Comparison of ENCODE assay signal across 18 cellular contexts in the genomic region with DNA sequence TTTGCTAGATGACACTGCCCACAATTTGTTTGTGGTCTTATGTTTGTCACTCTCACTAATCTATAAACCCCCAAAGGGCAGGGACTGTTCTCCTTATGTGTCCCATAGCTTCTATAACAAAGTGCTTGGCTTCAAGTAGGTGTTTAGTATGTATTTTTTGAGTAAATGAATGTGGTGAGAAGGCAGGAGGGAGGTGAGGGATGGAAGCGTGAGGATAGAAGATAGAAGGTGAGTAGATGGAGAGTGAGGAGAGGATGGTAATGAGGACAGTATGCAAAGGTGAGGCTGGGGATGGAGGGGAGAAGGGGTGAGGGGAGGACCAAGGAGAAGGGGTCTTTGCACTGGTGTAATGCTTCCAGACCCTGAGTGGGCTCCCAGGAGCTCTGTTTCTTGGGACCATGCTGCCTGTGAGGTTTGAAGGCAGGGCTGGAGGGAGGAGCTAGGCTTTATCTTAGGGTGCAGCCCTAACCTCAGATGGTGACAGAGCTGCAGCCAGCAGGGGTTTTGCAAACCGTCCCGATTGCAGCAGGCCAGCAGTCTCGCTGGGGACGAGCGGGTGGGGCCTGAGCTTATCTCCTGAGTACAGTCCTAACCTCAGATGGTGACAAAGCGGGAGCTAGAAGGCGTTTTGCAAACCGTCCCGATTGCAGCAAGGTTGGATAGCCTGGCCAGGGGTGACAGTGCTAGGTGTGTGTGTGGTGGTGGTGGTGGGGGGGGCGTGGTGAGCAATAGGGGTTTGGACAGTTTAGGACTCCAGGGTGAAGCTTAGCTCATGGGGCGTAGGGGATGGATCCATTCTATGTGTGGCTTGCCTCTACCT. TPM values are rescaled to one million over a fixed set of nuclear protein-coding genes. Genes with fewer than 3 reads are reported as not detected.
DNase-seq lines count a peak whose midpoint lies in the region; ATAC-seq, FAIRE-seq and TF ChIP-seq lines count a peak whose summit lies in the region.
"Had no signal": no experiment of that assay in that cellular context is flagged by ENCODE, and none has a peak within 500 bp of the region (broad histone marks: within the 10 kb centered on the region; RNA-seq: fewer than 3 reads in every experiment).

No MANE protein-coding gene starts in this region.

- TF ChIP-seq POLR2A in K562 (conservative IDR thresholded peaks at IDR 0.05) = no peak

- H3F3A ChIP-seq in neural progenitor cell (ENCODE audit: low read depth) = no peaks in the 10 kb centered on the region

- H3K27me3 Mint-ChIP-seq in neural progenitor cell (ENCODE audit: insufficient read depth, low read depth) = peaks cover 4% of the 10 kb centered on the region

- in situ Hi-C loops in K562 (cut with MboI) = no loop called here

- peak; percentile 93 for ATAC-seq in K562
- no peak for ATAC-seq in GM18907 (IDR thresholded peaks at IDR 0.05; ENCODE audit: unreplicated experiment)

- no peak overlapping the region for H3K27ac Mint-ChIP-seq in neural progenitor cell

- H3K9me3 ChIP-seq in HEK293 (ENCODE audit: control insufficient read depth, insufficient read depth, low read depth, low read length) = no peaks in the 10 kb centered on the region
- H3K9me3 ChIP-seq in NT2/D1 (ENCODE audit: insufficient read depth, low read length) = peaks cover 8% of the 10 kb centered on the region; the same call in 1 of the 2 replicates
- H3K9me3 ChIP-seq in K562 (replicated peaks; ENCODE audit: control insufficient read depth, insufficient read depth, low read depth, low read length) = no peaks in the 10 kb centered on the region
- no peaks in the 10 kb centered on the region for H3K9me3 ChIP-seq in neural progenitor cell (ENCODE audit: low read depth)
- H3K9me3 ChIP-seq: heart left ventricle, transverse colon had no signal

- POLR2A ChIA-PET in HEK293 (lab: Yijun Ruan, JAX) (interaction anchor here (0.6 to 2.4 kb wide), 3 partner anchors 18 to 456 kb away, joined by 3 to 8 read pairs (median 3); partner anchors contain the start of genes ACIN1, AJUBA and C14orf119), K562 (lab: Yijun Ruan, JAX) (interaction anchor here (0.5 to 1.8 kb wide), 14 partner anchors 8 to 126 kb away, joined by 3 to 17 read pairs (median 4); partner anchors contain the start of genes ACIN1 and C14orf119)

- H3K79me2 ChIP-seq in K562 (ENCODE audit: control insufficient read depth, insufficient read depth, low read length) (no peaks in the 10 kb centered on the region), neural progenitor cell (ENCODE audit: low read depth) (no peaks in the 10 kb centered on the region)

- 0 out of 4 replicates have a peak, but pooled peaks of 1 of the 2 experiments have one; percentile 4 for TF ChIP-seq RAD21 in K562 (CRISPR knock-in tag; conservative IDR thresholded peaks at IDR 0.05 in 1 of 2, IDR thresholded peaks at IDR 0.05 in 1 of 2)

- H3K27me3 ChIP-seq in NT2/D1 (ENCODE audit: insufficient read depth, insufficient read length) = peaks cover 6% of the 10 kb centered on the region
- H3K27me3 ChIP-seq in K562 (ENCODE audit: control insufficient read depth in 2 of 2, insufficient read depth in 2 of 2, low read length in 2 of 2) = peaks cover 0 to 13% of the 10 kb centered on the region in 2 experiments; a peak in 3 of 5 replicates
- peaks cover 12% of the 10 kb centered on the region for H3K27me3 ChIP-seq in neural progenitor cell

- H3K9me1 ChIP-seq in K562 (ENCODE audit: control insufficient read depth, insufficient read depth, low read length) = no peaks in the 10 kb centered on the region

- peaks cover 3% of the 10 kb centered on the region; the same call in 1 of the 2 replicates for H4K20me1 ChIP-seq in K562 (replicated peaks; ENCODE audit: control insufficient read depth, insufficient read depth, low read length)
- no peaks in the 10 kb centered on the region for H4K20me1 ChIP-seq in neural progenitor cell (ENCODE audit: low read depth)

- H3K4me3 ChIP-seq in HEK293 (ENCODE audit: low read depth, low read length) (no peak overlapping the region), NT2/D1 (ENCODE audit: insufficient read length, low read depth) (no peak overlapping the region), K562 (no peak overlapping the region), neural progenitor cell (no peak overlapping the region)
- H3K4me3 ChIP-seq: heart left ventricle, transverse colon had no signal

- no peaks in the 10 kb centered on the region for H3K36me3 Mint-ChIP-seq in neural progenitor cell

- H3K9ac ChIP-seq in NT2/D1 (ENCODE audit: insufficient read length, low read depth) (peak overlapping the region; percentile 26), K562 (ENCODE audit: insufficient read depth in 1 of 2, low read depth in 2 of 2, low read length in 2 of 2) (no peak overlapping the region), neural progenitor cell (no peak overlapping the region)

- H3K27ac ChIP-seq in HEK293 (ENCODE audit: extremely low read depth, low read depth, low read length) = no peak overlapping the region
- no peak overlapping the region for H3K27ac ChIP-seq in K562 (ENCODE audit: extremely low read depth, low read depth, low read length)
- H3K27ac ChIP-seq in neural progenitor cell = no peak overlapping the region
- H3K27ac ChIP-seq: heart left ventricle, RWPE1, transverse colon had no signal

- H3K36me3 ChIP-seq in HEK293 (ENCODE audit: control insufficient read depth in 2 of 2, insufficient read depth in 1 of 2, low read length in 2 of 2) (no peaks in the 10 kb centered on the region), NT2/D1 (ENCODE audit: insufficient read depth, insufficient read length, low read length) (no peaks in the 10 kb centered on the region), K562 (ENCODE audit: control insufficient read depth, insufficient read depth, low read length) (no peaks in the 10 kb centered on the region), neural progenitor cell (no peaks in the 10 kb centered on the region)
- H3K36me3 ChIP-seq: heart left ventricle, transverse colon had no signal

- TF ChIP-seq EP300 in K562 (IDR thresholded peaks at IDR 0.05; ENCODE audit: low read length) = peak; percentile 95

- H2AFZ ChIP-seq in K562 (ENCODE audit: low read depth, low read length) (no peak overlapping the region), neural progenitor cell (replicated peaks) (peak overlapping the region; percentile 26)

- no TSS peak for BruUV-seq in K562 (replicated peaks; lab: Mats Ljungman, UMichigan)

- H3K9me3 Mint-ChIP-seq in neural progenitor cell = peaks cover 3% of the 10 kb centered on the region

- FAIRE-seq in K562 (lab: Jason Lieb, UNC) = peak; percentile 100
- FAIRE-seq: endothelial cell of umbilical vein had no signal

- H3K4me1 Mint-ChIP-seq in neural progenitor cell = peaks cover 13% of the 10 kb centered on the region

- no peaks in the 10 kb centered on the region; the same call in 1 of the 2 replicates for H3K4me1 ChIP-seq in HEK293 (ENCODE audit: control insufficient read depth, insufficient read depth, low read length)
- peaks cover 9% of the 10 kb centered on the region for H3K4me1 ChIP-seq in NT2/D1 (ENCODE audit: insufficient read depth, insufficient read length)
- peaks cover 26 to 46% of the 10 kb centered on the region in 2 experiments for H3K4me1 ChIP-seq in K562 (replicated peaks in 1 of 2; ENCODE audit: control insufficient read depth in 2 of 2, insufficient read depth in 2 of 2, low read length in 2 of 2)
- H3K4me1 ChIP-seq in neural progenitor cell = peaks cover 16% of the 10 kb centered on the region
- H3K4me1 ChIP-seq: transverse colon had no signal

- DNase-seq in NT2/D1 (ENCODE audit: low read depth, low spot score) = no peak
- DNase-seq in K562 (ENCODE audit: extremely low read depth in 1 of 4, low spot score in 3 of 4) = peak; percentile 90 to 95 (median 92)
- DNase-seq in neural progenitor cell (ENCODE audit: low spot score) = no peak
- no peak for DNase-seq in DMS153 (lab: John Stamatoyannopoulos, UW)
- DNase-seq in activated gamma-delta T cell (lab: John Stamatoyannopoulos, UW) = no peak
- DNase-seq in activated naive CD4-positive, alpha-beta T cell (lab: John Stamatoyannopoulos, UW) = no peak
- DNase-seq: activated naive CD4-positive, alpha-beta T cell treated with anti-CD3 and anti-CD28 coated beads, Interleukin-2, amount 50 U/mL, for 16 hours; DND-41; heart left ventricle; NCI-H1092; NCI-H510A; T-helper 9 cell; transverse colon had no signal

- TF ChIP-seq CTCF in HEK293 (tag by site-specific recombination; IDR thresholded peaks at IDR 0.05) (no peak), K562 (IDR thresholded peaks at IDR 0.05 in 2 of 3, conservative IDR thresholded peaks at IDR 0.05 in 1 of 3; ENCODE audit: insufficient read depth in 2 of 3, low read depth in 1 of 3, low read length in 3 of 3) (no peak), neural progenitor cell (IDR thresholded peaks at IDR 0.05) (no peak)

- CTCF ChIA-PET in HEK293 (lab: Yijun Ruan, JAX) = interaction anchor here (0.6 to 5.7 kb wide), 10 partner anchors 8 to 267 kb away, joined by 3 to 35 read pairs (median 4); partner anchors contain the start of genes ACIN1 and C14orf119
- CTCF ChIA-PET in K562 (lab: Yijun Ruan, JAX; ENCODE audit: low intra/inter-chr PET ratio) = interaction anchor here (5.6 kb wide), 1 partner anchor 42 kb away, joined by 109 read pairs; no protein-coding TSS in a partner anchor

- WGBS in K562 (ENCODE audit: insufficient coverage, low coverage, missing lambda C conversion rate) = under 1% methylated on average over 12 of the region's 12 CpGs

- no peak overlapping the region for H3K4me3 Mint-ChIP-seq in neural progenitor cell

- intact Hi-C loops in K562 (cut with micrococcal nuclease) = no loop called here

- H3K4me2 ChIP-seq in K562 (ENCODE audit: insufficient read depth, low read length) (no peak overlapping the region), neural progenitor cell (no peak overlapping the region)

RNA-seq across cellular contexts. Expression of gene CEBPE, which starts 6.5 kb away (rescaled TPM):
- total RNA-seq in K562 (2011; cell fraction: chromatin; rRNA removed; ENCODE audit: low replicate concordance) = not detected in 2 replicates
- total RNA-seq in K562 (2011; cell fraction: nucleolus; rRNA removed) = not detected in 2 replicates
- not detected in 2 replicates for total RNA-seq in K562 (2011; cell fraction: nucleoplasm; rRNA removed)
- 0.09 TPM in 1 of 2 replicates, not detected in the other for total RNA-seq in K562 (2014; rRNA removed)
- not detected in 2 replicates for total RNA-seq in K562 (2014; rRNA removed; fragmentation: Illumina TruSeq; extraction: Trizol)
- total RNA-seq in K562 (2015; rRNA removed; fragmentation: Illumina TruSeq; extraction: Trizol) = not detected in 2 replicates
- total RNA-seq in K562 (2021) = 0.13 and 0.16 TPM in 2 replicates
- polyA plus RNA-seq in K562 (2011; rRNA removed) = 0.09 TPM in 1 of 2 replicates, not detected in the other
- 0.09 and 0.12 TPM in 2 replicates for polyA plus RNA-seq in K562 (2011; cell fraction: cytosol; rRNA removed)
- not detected in 2 replicates for polyA plus RNA-seq in K562 (2011; cell fraction: nucleus; rRNA removed)
- polyA plus RNA-seq in K562 (2012) = 0.18 TPM in 1 of 2 replicates, not detected in the other
- not detected in 2 replicates for polyA plus RNA-seq in K562 (2014; fragmentation: Illumina TruSeq; extraction: Trizol)
- not detected for polyA plus RNA-seq in K562 (2014; fragmentation: Nextera tagmentation; extraction: Ambion mirVana)
- polyA plus RNA-seq in K562 (2014; rRNA removed) = 0.12 and 0.15 TPM in 2 replicates
- polyA minus RNA-seq in K562 (2011; rRNA and poly(A)+ RNA removed) = not detected in 2 replicates
- not detected in 2 replicates for polyA minus RNA-seq in K562 (2011; cell fraction: cytosol; rRNA and poly(A)+ RNA removed)
- polyA minus RNA-seq in K562 (2011; cell fraction: nucleus; rRNA and poly(A)+ RNA removed) = not detected in 2 replicates
- not detected in 2 replicates for total RNA-seq in neural progenitor cell (ENCODE audit: low replicate concordance)
- total RNA-seq: endothelial cell of umbilical vein, transverse colon had no signal
- polyA plus RNA-seq: BJ, endothelial cell of umbilical vein, heart left ventricle had no signal

RNA-seq across cellular contexts. Expression of gene CIROP, which starts 7.8 kb away (rescaled TPM):
- not detected in 2 replicates for total RNA-seq in K562 (2011; cell fraction: chromatin; rRNA removed; ENCODE audit: low replicate concordance)
- not detected in 2 replicates for total RNA-seq in K562 (2011; cell fraction: nucleolus; rRNA removed)
- not detected in 2 replicates for total RNA-seq in K562 (2011; cell fraction: nucleoplasm; rRNA removed)
- total RNA-seq in K562 (2014; rRNA removed) (not detected in 2 replicates), K562 (2014; rRNA removed; fragmentation: Illumina TruSeq; extraction: Trizol) (not detected in 2 replicates), K562 (2015; rRNA removed; fragmentation: Illumina TruSeq; extraction: Trizol) (not detected in 2 replicates), K562 (2021) (not detected in 2 replicates), neural progenitor cell (ENCODE audit: low replicate concordance) (0.06 TPM in 1 of 2 replicates, not detected in the other)
- polyA plus RNA-seq in K562 (2011; rRNA removed) (not detected in 2 replicates), K562 (2014; fragmentation: Illumina TruSeq; extraction: Trizol) (not detected in 2 replicates), K562 (2014; fragmentation: Nextera tagmentation; extraction: Ambion mirVana) (not detected), K562 (2014; rRNA removed) (not detected in 2 replicates)
- polyA plus RNA-seq in K562 (2011; cell fraction: cytosol; rRNA removed) = not detected in 2 replicates
- not detected in 2 replicates for polyA plus RNA-seq in K562 (2011; cell fraction: nucleus; rRNA removed)
- not detected in 2 replicates for polyA plus RNA-seq in K562 (2012)
- not detected in 2 replicates for polyA minus RNA-seq in K562 (2011; rRNA and poly(A)+ RNA removed)
- not detected in 2 replicates for polyA minus RNA-seq in K562 (2011; cell fraction: cytosol; rRNA and poly(A)+ RNA removed)
- polyA minus RNA-seq in K562 (2011; cell fraction: nucleus; rRNA and poly(A)+ RNA removed) = not detected in 2 replicates
- total RNA-seq: endothelial cell of umbilical vein, heart left ventricle, transverse colon had no signal
- polyA plus RNA-seq: endothelial cell of umbilical vein, heart left ventricle had no signal

RNA-seq across cellular contexts. Expression of gene C14orf119, which starts 17.3 kb away (rescaled TPM):
- total RNA-seq in K562 (2011; cell fraction: chromatin; rRNA removed; ENCODE audit: low replicate concordance) = 25.2 and 42.1 TPM in 2 replicates
- total RNA-seq in K562 (2011; cell fraction: nucleolus; rRNA removed) = 42.1 and 47.4 TPM in 2 replicates
- total RNA-seq in K562 (2011; cell fraction: nucleoplasm; rRNA removed) = 29.2 and 32.1 TPM in 2 replicates
- total RNA-seq in K562 (2014; rRNA removed) (36.7 and 38.1 TPM in 2 replicates), K562 (2014; rRNA removed; fragmentation: Illumina TruSeq; extraction: Trizol) (61.2 and 68.8 TPM in 2 replicates), K562 (2015; rRNA removed; fragmentation: Illumina TruSeq; extraction: Trizol) (44.1 and 44.7 TPM in 2 replicates), K562 (2021) (46.0 and 47.6 TPM in 2 replicates), neural progenitor cell (ENCODE audit: low replicate concordance) (32.0 and 37.5 TPM in 2 replicates)
- polyA plus RNA-seq in K562 (2011; rRNA removed) (82.0 and 84.8 TPM in 2 replicates), K562 (2014; fragmentation: Illumina TruSeq; extraction: Trizol) (37.9 and 39.3 TPM in 2 replicates), K562 (2014; fragmentation: Nextera tagmentation; extraction: Ambion mirVana) (100 to 1,000 TPM; 249 to 251 TPM), K562 (2014; rRNA removed) (48.5 and 51.8 TPM in 2 replicates)
- polyA plus RNA-seq in K562 (2011; cell fraction: cytosol; rRNA removed) = 79.2 and 90.6 TPM in 2 replicates
- polyA plus RNA-seq in K562 (2011; cell fraction: nucleus; rRNA removed) = 90.4 and 124 TPM in 2 replicates
- 41.6 and 66.7 TPM in 2 replicates for polyA plus RNA-seq in K562 (2012)
- polyA minus RNA-seq in K562 (2011; rRNA and poly(A)+ RNA removed) = 61.4 and 78.9 TPM in 2 replicates
- polyA minus RNA-seq in K562 (2011; cell fraction: cytosol; rRNA and poly(A)+ RNA removed) = 13.7 and 28.6 TPM in 2 replicates
- polyA minus RNA-seq in K562 (2011; cell fraction: nucleus; rRNA and poly(A)+ RNA removed) = 7.8 and 20.5 TPM in 2 replicates

RNA-seq across cellular contexts. Expression of gene ACIN1, which starts 17.6 kb away (rescaled TPM):
- total RNA-seq in K562 (2011; cell fraction: chromatin; rRNA removed; ENCODE audit: low replicate concordance) = 555 and 556 TPM in 2 replicates
- total RNA-seq in K562 (2011; cell fraction: nucleolus; rRNA removed) = 273 and 282 TPM in 2 replicates
- 463 and 596 TPM in 2 replicates for total RNA-seq in K562 (2011; cell fraction: nucleoplasm; rRNA removed)
- 121 and 145 TPM in 2 replicates for total RNA-seq in K562 (2014; rRNA removed)
- total RNA-seq in K562 (2014; rRNA removed; fragmentation: Illumina TruSeq; extraction: Trizol) = 110 and 123 TPM in 2 replicates
- total RNA-seq in K562 (2015; rRNA removed; fragmentation: Illumina TruSeq; extraction: Trizol) = 141 and 147 TPM in 2 replicates
- 151 and 163 TPM in 2 replicates for total RNA-seq in K562 (2021)
- 129 and 157 TPM in 2 replicates for polyA plus RNA-seq in K562 (2011; rRNA removed)
- 70.8 and 83.1 TPM in 2 replicates for polyA plus RNA-seq in K562 (2011; cell fraction: cytosol; rRNA removed)
- polyA plus RNA-seq in K562 (2011; cell fraction: nucleus; rRNA removed) = 696 and 714 TPM in 2 replicates
- polyA plus RNA-seq in K562 (2012) = 121 and 135 TPM in 2 replicates
- polyA plus RNA-seq in K562 (2014; fragmentation: Illumina TruSeq; extraction: Trizol) = 180 and 196 TPM in 2 replicates
- polyA plus RNA-seq in K562 (2014; fragmentation: Nextera tagmentation; extraction: Ambion mirVana) = 1 to 10 TPM; 5.0 TPM
- polyA plus RNA-seq in K562 (2014; rRNA removed) = 156 and 184 TPM in 2 replicates
- polyA minus RNA-seq in K562 (2011; rRNA and poly(A)+ RNA removed) = 147 and 171 TPM in 2 replicates
- polyA minus RNA-seq in K562 (2011; cell fraction: cytosol; rRNA and poly(A)+ RNA removed) = 77.6 and 81.5 TPM in 2 replicates
- polyA minus RNA-seq in K562 (2011; cell fraction: nucleus; rRNA and poly(A)+ RNA removed) = 198 and 296 TPM in 2 replicates
- 184 and 215 TPM in 2 replicates for total RNA-seq in neural progenitor cell (ENCODE audit: low replicate concordance)

RNA-seq across cellular contexts. Expression of gene CDH24, which starts 55.2 kb away (rescaled TPM):
- total RNA-seq in K562 (2011; cell fraction: chromatin; rRNA removed; ENCODE audit: low replicate concordance) = 31.5 and 72.4 TPM in 2 replicates
- total RNA-seq in K562 (2011; cell fraction: nucleolus; rRNA removed) = 45.5 and 46.5 TPM in 2 replicates
- 33.9 and 37.3 TPM in 2 replicates for total RNA-seq in K562 (2011; cell fraction: nucleoplasm; rRNA removed)
- 4.9 and 6.6 TPM in 2 replicates for total RNA-seq in K562 (2014; rRNA removed)
- total RNA-seq in K562 (2014; rRNA removed; fragmentation: Illumina TruSeq; extraction: Trizol) = 2.4 and 3.0 TPM in 2 replicates
- total RNA-seq in K562 (2015; rRNA removed; fragmentation: Illumina TruSeq; extraction: Trizol) = 3.6 and 4.0 TPM in 2 replicates
- total RNA-seq in K562 (2021) = 11.1 and 12.8 TPM in 2 replicates
- polyA plus RNA-seq in K562 (2011; rRNA removed) = 6.5 and 11.1 TPM in 2 replicates
- polyA plus RNA-seq in K562 (2011; cell fraction: cytosol; rRNA removed) = 10.1 and 17.2 TPM in 2 replicates
- 66.1 and 112 TPM in 2 replicates for polyA plus RNA-seq in K562 (2011; cell fraction: nucleus; rRNA removed)
- 7.5 and 9.6 TPM in 2 replicates for polyA plus RNA-seq in K562 (2012)
- polyA plus RNA-seq in K562 (2014; fragmentation: Illumina TruSeq; extraction: Trizol) = 8.1 and 9.2 TPM in 2 replicates
- polyA plus RNA-seq in K562 (2014; fragmentation: Nextera tagmentation; extraction: Ambion mirVana) = under 1 TPM; 0.04 to 0.10 TPM
- 15.5 and 16.2 TPM in 2 replicates for polyA plus RNA-seq in K562 (2014; rRNA removed)
- polyA minus RNA-seq in K562 (2011; rRNA and poly(A)+ RNA removed) = 3.6 and 5.3 TPM in 2 replicates
- 4.9 and 7.6 TPM in 2 replicates for polyA minus RNA-seq in K562 (2011; cell fraction: cytosol; rRNA and poly(A)+ RNA removed)
- 8.7 and 10.5 TPM in 2 replicates for polyA minus RNA-seq in K562 (2011; cell fraction: nucleus; rRNA and poly(A)+ RNA removed)
- total RNA-seq in neural progenitor cell (ENCODE audit: low replicate concordance) = 15.0 and 35.9 TPM in 2 replicates

Comparison
In these comparisons a context has a peak if more than half of its experiments do, and no peak if none do; other contexts are left out.
1. DNase-seq: peak in K562 (4 of 4); none in NT2/D1 (single experiment), neural progenitor cell (single experiment), DMS153 (single experiment), activated gamma-delta T cell (single experiment) and activated naive CD4-positive, alpha-beta T cell (0 of 4).
2. Of the 44 proteins assayed by ChIP-seq in both K562 and HEK293: peak only in K562: KLF1, KLF16, PRDM10, ZBTB17, ZBTB26, ZNF175 and 4 more; only in HEK293: PATZ1; in both: ZEB2; in neither: 29; mixed calls (peak in some experiments, not most) for 3.